ENCODE assay signal across 22 cellular contexts in genomic region chr11:42528471-42528870, GRCh38.
DNase-seq lines count a peak whose midpoint lies in the region; ATAC-seq, FAIRE-seq and TF ChIP-seq lines count a peak whose summit lies in the region.
"Had no signal": no experiment of that assay in that cellular context is flagged by ENCODE, and none has a peak within 500 bp of the region (broad histone marks: within the 10 kb centered on the region; RNA-seq: fewer than 3 reads in every experiment).

No MANE protein-coding gene starts in this region.

- no peaks in the 10 kb centered on the region for H3K4me1 ChIP-seq in A549
- H3K4me1 ChIP-seq in GM23338 (ENCODE audit: insufficient read depth) = peaks cover 17% of the 10 kb centered on the region; the same call in 1 of the 2 replicates
- peaks cover 21% of the 10 kb centered on the region for H3K4me1 ChIP-seq in neural progenitor cell
- H3K4me1 ChIP-seq: Caco-2 had no signal

- H3K79me2 ChIP-seq in GM23338 (replicated peaks; ENCODE audit: insufficient read depth) (no peaks in the 10 kb centered on the region), neural progenitor cell (ENCODE audit: low read depth) (no peaks in the 10 kb centered on the region)

- POLR2A ChIA-PET in A549 (lab: Yijun Ruan, JAX) = no interaction called here

- ATAC-seq in A549 = no peak
- ATAC-seq in GM23338 = no peak
- no peak for ATAC-seq in HG03460 (IDR thresholded peaks at IDR 0.05; ENCODE audit: unreplicated experiment)
- ATAC-seq: CD8-positive, alpha-beta T cell had no signal

- no peak for TF ChIP-seq RAD21 in A549 (conservative IDR thresholded peaks at IDR 0.05 in 1 of 2, IDR thresholded peaks at IDR 0.05 in 1 of 2)

- H3K36me3 ChIP-seq in GM23338 (ENCODE audit: insufficient read depth) (no peaks in the 10 kb centered on the region), neural progenitor cell (no peaks in the 10 kb centered on the region)
- H3K36me3 ChIP-seq: BLaER1 treated with 17β-estradiol and CSF1 and Interleukin-3, amounts not matched to agents 10 nM and 100 nM had no signal

- H3K9me3 ChIP-seq in A549 = no peaks in the 10 kb centered on the region
- no peaks in the 10 kb centered on the region for H3K9me3 ChIP-seq in neural progenitor cell (ENCODE audit: low read depth)
- H3K9me3 ChIP-seq: BLaER1 treated with 17β-estradiol and CSF1 and Interleukin-3, amounts not matched to agents 10 nM and 100 nM; Caco-2 had no signal

- no peaks in the 10 kb centered on the region for H3K27me3 ChIP-seq in GM23338 (ENCODE audit: insufficient read depth)
- H3K27me3 ChIP-seq in neural progenitor cell = no peaks in the 10 kb centered on the region
- H3K27me3 ChIP-seq: BLaER1 treated with 17β-estradiol and CSF1 and Interleukin-3, amounts not matched to agents 10 nM and 100 nM had no signal

- CTCF ChIA-PET in A549 (lab: Yijun Ruan, JAX) = no interaction called here

- H3K4me3 Mint-ChIP-seq in GM23338 = no peak overlapping the region
- H3K4me3 Mint-ChIP-seq in neural progenitor cell = no peak overlapping the region
- H3K4me3 Mint-ChIP-seq: B cell; CD4-positive, alpha-beta T cell; CD8-positive, alpha-beta T cell had no signal

- H3K4me3 ChIP-seq in A549 (no peak overlapping the region), GM23338 (no peak overlapping the region), neural progenitor cell (no peak overlapping the region)
- H3K4me3 ChIP-seq: BLaER1 treated with 17β-estradiol and CSF1 and Interleukin-3, amounts not matched to agents 10 nM and 100 nM had no signal

- H3K27me3 Mint-ChIP-seq in GM23338 (ENCODE audit: insufficient read depth, low read depth, poor library complexity) = no peaks in the 10 kb centered on the region
- H3K27me3 Mint-ChIP-seq in neural progenitor cell (ENCODE audit: insufficient read depth, low read depth) = no peaks in the 10 kb centered on the region
- H3K27me3 Mint-ChIP-seq: B cell; CD4-positive, alpha-beta T cell had no signal

- DNase-seq in A549 (ENCODE audit: low read depth in 1 of 2, low spot score in 1 of 2) = no peak
- no peak for DNase-seq in GM23338 (ENCODE audit: low spot score)
- DNase-seq in neural progenitor cell (ENCODE audit: low spot score) = no peak
- DNase-seq in activated CD4-positive, alpha-beta T cell treated with anti-CD3 and anti-CD28 coated beads, Interleukin-2, amount 50 U/mL, for 48 hours = no peak
- no peak for DNase-seq in NCI-H1092 (lab: John Stamatoyannopoulos, UW)
- DNase-seq: 8988T; AML-193; Caco-2; Calu3; CD4-positive, alpha-beta T cell; CD8-positive, alpha-beta T cell; DMS79 treated with DMSO at 0.1 percent for 48 hours; GF-D8 had no signal

- peaks cover 15% of the 10 kb centered on the region for H3K4me1 Mint-ChIP-seq in GM23338
- peaks cover 35% of the 10 kb centered on the region for H3K4me1 Mint-ChIP-seq in neural progenitor cell
- H3K4me1 Mint-ChIP-seq: B cell had no signal

- H3K36me3 Mint-ChIP-seq in GM23338 (ENCODE audit: low read depth) = no peaks in the 10 kb centered on the region
- no peaks in the 10 kb centered on the region for H3K36me3 Mint-ChIP-seq in neural progenitor cell
- H3K36me3 Mint-ChIP-seq: CD8-positive, alpha-beta T cell had no signal

- H3K4me2 ChIP-seq in A549 (no peak overlapping the region), GM23338 (no peak overlapping the region), neural progenitor cell (no peak overlapping the region)
- H3K4me2 ChIP-seq: BLaER1 treated with 17β-estradiol and CSF1 and Interleukin-3, amounts not matched to agents 10 nM and 100 nM had no signal

- TF ChIP-seq CTCF in A549 (IDR thresholded peaks at IDR 0.05) (no peak), GM23338 (conservative IDR thresholded peaks at IDR 0.05; ENCODE audit: low read depth in 2 of 2) (no peak), neural progenitor cell (IDR thresholded peaks at IDR 0.05) (no peak)

- TF ChIP-seq POLR2A in A549 (IDR thresholded peaks at IDR 0.05; ENCODE audit: low read length) = no peak

- 2% methylated on average over 2 of the region's 2 CpGs for WGBS in A549 (ENCODE audit: missing lambda C conversion rate)

- H3K9me3 Mint-ChIP-seq in GM23338 (peaks cover 62% of the 10 kb centered on the region), neural progenitor cell (no peaks in the 10 kb centered on the region)

- no peak overlapping the region for H3K27ac Mint-ChIP-seq in GM23338
- H3K27ac Mint-ChIP-seq in neural progenitor cell = no peak overlapping the region
- H3K27ac Mint-ChIP-seq: B cell; CD4-positive, alpha-beta T cell; CD8-positive, alpha-beta T cell had no signal

- H3F3A ChIP-seq in GM23338 (replicated peaks; ENCODE audit: low read depth) = no peaks in the 10 kb centered on the region
- H3F3A ChIP-seq in neural progenitor cell (ENCODE audit: low read depth) = peaks cover 8% of the 10 kb centered on the region

- no peak for FAIRE-seq in A549 (lab: Jason Lieb, UNC)
- FAIRE-seq: A204.1, D721Med, G401.6, GM12891, GM19239 had no signal

- TF ChIP-seq EP300 in A549 (IDR thresholded peaks at IDR 0.05) = no peak

- 0 out of 2 replicates have a peak overlapping the region, but pooled peaks have one; percentile 57 for H2AFZ ChIP-seq in GM23338
- peak overlapping the region; percentile 63 for H2AFZ ChIP-seq in neural progenitor cell (replicated peaks)

- H4K20me1 ChIP-seq in GM23338 (replicated peaks; ENCODE audit: insufficient read depth) = no peaks in the 10 kb centered on the region
- no peaks in the 10 kb centered on the region for H4K20me1 ChIP-seq in neural progenitor cell (ENCODE audit: low read depth)
- H4K20me1 ChIP-seq: BLaER1 treated with 17β-estradiol and CSF1 and Interleukin-3, amounts not matched to agents 10 nM and 100 nM had no signal

- H3K27ac ChIP-seq in A549 = no peak overlapping the region
- H3K27ac ChIP-seq in GM23338 (ENCODE audit: low read depth) = no peak overlapping the region
- H3K27ac ChIP-seq in neural progenitor cell = no peak overlapping the region
- H3K27ac ChIP-seq: BLaER1 treated with 17β-estradiol and CSF1 and Interleukin-3, amounts not matched to agents 10 nM and 100 nM; C4-2B had no signal

- H3K9ac ChIP-seq in neural progenitor cell = no peak overlapping the region
- H3K9ac ChIP-seq: BLaER1 treated with 17β-estradiol and CSF1 and Interleukin-3, amounts not matched to agents 10 nM and 100 nM had no signal

- no peaks in the 10 kb centered on the region for H3K9me2 ChIP-seq in GM23338 (ENCODE audit: insufficient read depth)

TF ChIP-seq in A549, 52 proteins besides CTCF, POLR2A, EP300 and RAD21:
- TF ChIP-seq MAFK (IDR thresholded peaks at IDR 0.05; ENCODE audit: partially characterized antibody) (peak; percentile 8), TFCP2L1 (CRISPR knock-in tag; IDR thresholded peaks at IDR 0.05) (no peak)

TF ChIP-seq in GM23338, 12 proteins besides CTCF, POLR2A, EP300 and RAD21 (continues in another document):
- TF ChIP-seq EZH2 (IDR thresholded peaks at IDR 0.05; ENCODE audit: low read depth, unreplicated experiment) = no peak
- TF ChIP-seq ZNF462 (CRISPR knock-in tag; IDR thresholded peaks at IDR 0.05) = no peak
